ENCODE assay signal across 18 cellular contexts in the genomic region with DNA sequence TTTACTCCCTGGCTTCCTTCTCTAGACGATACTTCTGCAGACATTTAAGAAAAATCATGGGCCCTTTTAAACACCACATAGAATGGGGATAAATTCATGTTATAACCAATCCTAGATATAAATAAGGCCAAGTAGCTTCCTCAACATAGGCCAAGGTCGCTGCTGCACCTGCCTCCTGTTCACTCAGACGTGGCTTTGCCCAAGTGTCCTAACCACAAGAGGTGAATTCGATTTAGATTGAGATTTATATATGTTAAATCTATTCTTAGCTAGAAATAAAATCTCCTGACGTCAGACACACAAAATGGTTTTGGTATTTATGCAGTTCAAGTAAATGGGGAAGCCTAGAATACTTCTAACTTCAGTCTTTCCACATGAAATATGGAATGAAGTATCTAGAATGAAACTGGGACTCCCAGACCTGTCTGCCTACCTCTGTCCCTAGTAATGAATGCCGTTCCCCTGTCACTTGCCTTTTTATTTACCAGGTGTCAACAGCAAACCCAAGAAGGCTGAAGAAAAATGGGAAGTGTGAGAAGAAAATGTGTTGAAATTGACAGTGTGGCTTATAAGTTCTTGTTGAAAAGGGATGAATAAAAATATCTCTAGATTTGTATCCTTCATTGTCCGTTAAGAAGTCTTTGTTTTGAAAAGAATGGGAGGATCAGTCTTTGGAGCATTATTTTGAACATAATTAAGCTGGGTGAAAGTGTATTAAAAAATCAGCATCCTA. TPM values are rescaled to one million over a fixed set of nuclear protein-coding genes. Genes with fewer than 3 reads are reported as not detected.
DNase-seq lines count a peak whose midpoint lies in the region; ATAC-seq and TF ChIP-seq lines count a peak whose summit lies in the region.
"Had no signal": no experiment of that assay in that cellular context is flagged by ENCODE, and none has a peak within 500 bp of the region (broad histone marks: within the 10 kb centered on the region; RNA-seq: fewer than 3 reads in every experiment).

No MANE protein-coding gene starts in this region.

- H3K4me3 ChIP-seq in MM.1S (ENCODE audit: low read length) (peak overlapping the region; percentile 41), Panc1 (ENCODE audit: low read depth in 2 of 2, low read length in 2 of 2) (no peak overlapping the region), MG63 (no peak overlapping the region)
- H3K4me3 ChIP-seq: K562 had no signal

- H3K27ac Mint-ChIP-seq in stimulated activated naive B cell treated with anti-CD40 and anti-IgM and Interleukin-4, amounts not matched to agents 10 μg/mL and 1 μg/mL and 100 μg/mL, for 72 hours, result peak overlapping the region; percentile 75
- H3K27ac Mint-ChIP-seq in immature natural killer cell, result no peak overlapping the region

- H3K36me3 Mint-ChIP-seq in stimulated activated naive B cell treated with anti-CD40 and anti-IgM and Interleukin-4, amounts not matched to agents 10 μg/mL and 1 μg/mL and 100 μg/mL, for 72 hours, result no peaks in the 10 kb centered on the region
- H3K36me3 Mint-ChIP-seq in immature natural killer cell, result no peaks in the 10 kb centered on the region

- H3K9ac ChIP-seq in MM.1S (ENCODE audit: low read length), result peak overlapping the region; percentile 26; the same call in 1 of the 2 replicates
- H3K9ac ChIP-seq: SK-N-SH had no signal

- H3K27me3 Mint-ChIP-seq in stimulated activated naive B cell treated with anti-CD40 and anti-IgM and Interleukin-4, amounts not matched to agents 10 μg/mL and 1 μg/mL and 100 μg/mL, for 72 hours, result no peaks in the 10 kb centered on the region
- H3K27me3 Mint-ChIP-seq in immature natural killer cell (ENCODE audit: low read depth in 3 of 3), result peaks cover 0 to 8% (median 3%) of the 10 kb centered on the region in 3 donors

- ATAC-seq in Panc1, result no peak
- ATAC-seq in stimulated activated naive B cell treated with anti-CD40 and anti-IgM and Interleukin-4, amounts not matched to agents 10 μg/mL and 1 μg/mL and 100 μg/mL, for 72 hours (replicated peaks), result peak; percentile 29 to 41
- ATAC-seq in Right ventricle myocardium inferior, result no peak
- ATAC-seq: K562 had no signal

- no TSS peak for BruUV-seq in Panc1 (replicated peaks; lab: Mats Ljungman, UMichigan)

- H3K27me3 ChIP-seq in MM.1S (replicated peaks; ENCODE audit: insufficient read depth, low read length), result no peaks in the 10 kb centered on the region
- H3K27me3 ChIP-seq in Panc1 (ENCODE audit: control insufficient read depth, insufficient read depth, low read length), result no peaks in the 10 kb centered on the region
- no peaks in the 10 kb centered on the region for H3K27me3 ChIP-seq in MG63

- H3K27ac ChIP-seq in MM.1S (ENCODE audit: low read length) (no peak overlapping the region; the same call in 1 of the 2 replicates), Panc1 (ENCODE audit: low read length) (peak overlapping the region; percentile 7; the same call in 1 of the 2 replicates)
- H3K27ac ChIP-seq: C4-2B had no signal

- H3K9me3 ChIP-seq in MM.1S (replicated peaks; ENCODE audit: insufficient read depth, low read length), result no peaks in the 10 kb centered on the region
- peaks cover 13% of the 10 kb centered on the region; the same call in 1 of the 2 replicates for H3K9me3 ChIP-seq in Panc1 (ENCODE audit: control insufficient read depth, insufficient read depth, low read depth, low read length)
- H3K9me3 ChIP-seq in MG63, result peaks cover 15% of the 10 kb centered on the region

- intact Hi-C loops in Panc1 (cut with micrococcal nuclease; ENCODE audit: unreplicated experiment), result no loop called here
- intact Hi-C loops in Right ventricle myocardium inferior (cut with DNase I), result no loop called here

- H3K4me2 ChIP-seq in MM.1S (ENCODE audit: low read depth, low read length), result peak overlapping the region; percentile 63
- H3K4me2 ChIP-seq: SK-N-SH had no signal

- H3K79me2 ChIP-seq in MM.1S (ENCODE audit: low read length), result no peaks in the 10 kb centered on the region

- H3K4me3 Mint-ChIP-seq in stimulated activated naive B cell treated with anti-CD40 and anti-IgM and Interleukin-4, amounts not matched to agents 10 μg/mL and 1 μg/mL and 100 μg/mL, for 72 hours, result peak overlapping the region; percentile 43 to 50
- H3K4me3 Mint-ChIP-seq in immature natural killer cell, result no peak overlapping the region

- H3K9me2 ChIP-seq in MM.1S (replicated peaks; ENCODE audit: insufficient read depth, low read length), result no peaks in the 10 kb centered on the region
- H3K9me2 ChIP-seq: SK-N-SH had no signal

- CTCF ChIA-PET in Panc1 (lab: Charles Lee), result no interaction called here

- H3K4me1 Mint-ChIP-seq in stimulated activated naive B cell treated with anti-CD40 and anti-IgM and Interleukin-4, amounts not matched to agents 10 μg/mL and 1 μg/mL and 100 μg/mL, for 72 hours, result peaks cover 24 to 33% of the 10 kb centered on the region in 2 donors
- H3K4me1 Mint-ChIP-seq in immature natural killer cell, result no peaks in the 10 kb centered on the region

- in situ Hi-C loops in Panc1 (cut with HindIII; ENCODE audit: low pct_unique_long_range_greater_than_20kb, low sequenced_read_pairs), result no loop called here

- H3K9me3 Mint-ChIP-seq in stimulated activated naive B cell treated with anti-CD40 and anti-IgM and Interleukin-4, amounts not matched to agents 10 μg/mL and 1 μg/mL and 100 μg/mL, for 72 hours, result no peaks in the 10 kb centered on the region
- peaks cover 0 to 2% (median 0%) of the 10 kb centered on the region in 6 donors for H3K9me3 Mint-ChIP-seq in immature natural killer cell

- H3K36me3 ChIP-seq in MM.1S (replicated peaks; ENCODE audit: insufficient read depth, low read length) (no peaks in the 10 kb centered on the region), Panc1 (ENCODE audit: control insufficient read depth, insufficient read depth, low read length) (no peaks in the 10 kb centered on the region), MG63 (no peaks in the 10 kb centered on the region)

- no peaks in the 10 kb centered on the region for H3F3A ChIP-seq in MM.1S (ENCODE audit: insufficient read depth, low read length)

- POLR2A ChIA-PET in Panc1 (lab: Charles Lee), result no interaction called here

- H3K4me1 ChIP-seq in MM.1S (ENCODE audit: low read length) (peaks cover 13% of the 10 kb centered on the region), Panc1 (ENCODE audit: control insufficient read depth, insufficient read depth, low read length) (no peaks in the 10 kb centered on the region)

- H2AFZ ChIP-seq in MM.1S (ENCODE audit: low read length), result peak overlapping the region; percentile 49

- DNase-seq in NCI-H2107 treated with DMSO at 0.1 percent for 48 hours (lab: John Stamatoyannopoulos, UW; ENCODE audit: unreplicated experiment) (peak; percentile 35), NCI-H2107 (lab: John Stamatoyannopoulos, UW) (no peak), MM.1S (peak; percentile 46), Panc1 (ENCODE audit: low read depth, low spot score) (no peak), immature natural killer cell (no peak), MG63 (no peak), Right ventricle myocardium inferior (ENCODE audit: missing footprints) (no peak)
- DNase-seq in stimulated activated naive B cell treated with anti-CD40 and anti-IgM and Interleukin-4, amounts not matched to agents 10 μg/mL and 1 μg/mL and 100 μg/mL, for 72 hours, result no peak
- DNase-seq: EL, GOT3, NCI-H1105, NCI-H1694, NCI-H446, SHP77, SK-N-SH, T-helper 1 cell had no signal

- TF ChIP-seq CTCF in MM.1S (IDR thresholded peaks at IDR 0.05; ENCODE audit: low read length) (no peak), Panc1 (IDR thresholded peaks at IDR 0.05) (no peak)

- no peaks in the 10 kb centered on the region for H4K20me1 ChIP-seq in MM.1S (ENCODE audit: insufficient read depth, low read length)

RNA-seq across cellular contexts. Expression of gene KIAA1549L, which starts 13.1 kb away (rescaled TPM):
- 15.5 TPM for total RNA-seq in Panc1 (2021; ENCODE audit: unreplicated experiment)
- 15.1 TPM for polyA plus RNA-seq in Panc1 (2012; ENCODE audit: insufficient read length)
- not detected for polyA plus RNA-seq in immature natural killer cell
- 0.16 and 0.42 TPM in 2 replicates for total RNA-seq in MG63 (2014; rRNA removed; shearing (Covaris generic); ENCODE audit: low replicate concordance)
- total RNA-seq in Right ventricle myocardium inferior, result 0.08 TPM
- total RNA-seq: K562 had no signal
- polyA plus RNA-seq: K562 had no signal

Comparison
In these comparisons a context has a peak if more than half of its experiments do, and no peak if none do; other contexts are left out.
1. DNase-seq: peak in NCI-H2107 treated with DMSO at 0.1 percent for 48 hours (single experiment) and MM.1S (single experiment); none in NCI-H2107 (single experiment), Panc1 (single experiment), stimulated activated naive B cell treated with anti-CD40 and anti-IgM and Interleukin-4, amounts not matched to agents 10 μg/mL and 1 μg/mL and 100 μg/mL, for 72 hours (single experiment), immature natural killer cell (0 of 3), MG63 (single experiment) and Right ventricle myocardium inferior (single experiment).
2. ATAC-seq: peak in stimulated activated naive B cell treated with anti-CD40 and anti-IgM and Interleukin-4, amounts not matched to agents 10 μg/mL and 1 μg/mL and 100 μg/mL, for 72 hours (2 of 2); none in Panc1 (single experiment) and Right ventricle myocardium inferior (single experiment).
3. H3K4me3 Mint-ChIP-seq: peak in stimulated activated naive B cell treated with anti-CD40 and anti-IgM and Interleukin-4, amounts not matched to agents 10 μg/mL and 1 μg/mL and 100 μg/mL, for 72 hours (2 of 2); none in immature natural killer cell (0 of 5).
4. RNA of gene KIAA1549L, which starts 13.1 kb away (total RNA-seq): 15.5 TPM in Panc1 (single experiment); 0.16 to 0.42 TPM in MG63 and 0.08 TPM in Right ventricle myocardium inferior (single experiment); every median in the first group is over 10 times any median in the second.